ENCODE assay signal across 1 cellular context in genomic region chr10:48603421-48604038, GRCh38.
TF ChIP-seq lines count a peak whose summit lies in the region.

No MANE protein-coding gene starts in this region.

TF ChIP-seq in H1, 55 proteins besides CTCF, POLR2A, EP300 and RAD21:
- TF ChIP-seq TAF1 (IDR thresholded peaks at IDR 0.05; ENCODE audit: low read depth, low read length) (no peak), ATF3 (IDR thresholded peaks at IDR 0.05; ENCODE audit: insufficient read depth, low read depth, low read length) (no peak), CBX5 (IDR thresholded peaks at IDR 0.05; ENCODE audit: low read depth, low read length) (no peak), PHF8 (conservative IDR thresholded peaks at IDR 0.05; ENCODE audit: low read depth, low read length) (no peak), YY1 (IDR thresholded peaks at IDR 0.05; ENCODE audit: low read depth, low read length) (no peak), CBX8 (IDR thresholded peaks at IDR 0.05; ENCODE audit: borderline replicate concordance, low read depth, low read length) (no peak), RBBP5 (IDR thresholded peaks at IDR 0.05; ENCODE audit: borderline replicate concordance, low read depth, low read length) (no peak), SAP30 (IDR thresholded peaks at IDR 0.05; ENCODE audit: insufficient read depth, insufficient replicate concordance, low read length) (no peak), KDM4A (IDR thresholded peaks at IDR 0.05; ENCODE audit: low read depth, low read length, severe bottlenecking) (no peak), RFX5 (IDR thresholded peaks at IDR 0.05; ENCODE audit: borderline replicate concordance, low read depth, low read length) (no peak), NANOG (IDR thresholded peaks at IDR 0.05; ENCODE audit: insufficient read depth, low read depth, low read length, poor library complexity, severe bottlenecking) (no peak), TAF7 (optimal IDR thresholded peaks at IDR 0.05; ENCODE audit: borderline replicate concordance, low read depth, low read length) (no peak), SIN3A (conservative IDR thresholded peaks at IDR 0.05 in 1 of 2, IDR thresholded peaks at IDR 0.05 in 1 of 2; ENCODE audit: low read depth in 1 of 2, low read length in 2 of 2) (no peak), EZH2 (IDR thresholded peaks at IDR 0.05; ENCODE audit: low read depth, low read length, severe bottlenecking) (no peak), SP1 (IDR thresholded peaks at IDR 0.05; ENCODE audit: low read depth, low read length) (no peak)
